1 cellular context compared by ENCODE assay signal in the genomic region with DNA sequence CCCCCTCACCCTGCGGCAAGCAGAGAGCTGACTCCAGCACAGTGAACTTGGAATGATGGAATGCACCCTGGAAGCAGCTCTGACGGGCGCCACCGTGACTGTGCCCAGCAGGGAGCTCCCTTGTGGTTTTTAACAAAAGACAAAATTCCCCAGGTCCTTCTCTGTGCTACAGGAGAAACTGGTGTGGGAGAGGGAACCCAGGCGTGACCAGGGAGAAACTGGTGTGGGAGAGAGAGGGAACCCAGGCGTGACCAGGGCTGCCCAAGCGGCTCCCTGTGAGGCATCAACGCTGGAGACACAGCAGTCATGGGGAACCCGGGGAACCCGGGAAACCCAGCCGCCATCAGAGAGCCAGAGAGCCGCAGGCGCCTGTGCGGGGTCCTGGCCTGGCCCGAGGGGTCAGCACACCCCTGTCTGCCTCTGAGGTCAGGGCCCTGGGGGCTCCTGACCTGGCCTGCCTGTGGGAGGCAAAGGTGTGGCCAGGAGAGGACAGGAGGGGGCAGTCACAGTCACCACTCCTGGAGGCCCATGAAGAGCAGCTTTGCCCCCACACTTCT.
TF ChIP-seq lines count a peak whose summit lies in the region.

No MANE protein-coding gene starts in this region.

TF ChIP-seq in Ishikawa, 13 proteins besides CTCF, POLR2A, EP300 and RAD21 (continued from another document):
- TF ChIP-seq, protein P1, sequence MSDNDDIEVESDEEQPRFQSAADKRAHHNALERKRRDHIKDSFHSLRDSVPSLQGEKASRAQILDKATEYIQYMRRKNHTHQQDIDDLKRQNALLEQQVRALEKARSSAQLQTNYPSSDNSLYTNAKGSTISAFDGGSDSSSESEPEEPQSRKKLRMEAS (IDR thresholded peaks at IDR 0.05): no peak; the same call in none of the 2 replicates
- TF ChIP-seq FOXM1 (IDR thresholded peaks at IDR 0.05; ENCODE audit: borderline replicate concordance, low read depth): peak; percentile 67; the same call in 1 of the 2 replicates
- peak; percentile 93 for TF ChIP-seq TEAD4 (IDR thresholded peaks at IDR 0.05)
